ENCODE assay signal across 1 cellular context in genomic region chr12:93315907-93316622, GRCh38.
A peak's percentile ranks its signal among the peaks of the same experiment; 100 is the strongest.
TF ChIP-seq lines count a peak whose summit lies in the region.

No MANE protein-coding gene starts in this region.

TF ChIP-seq in K562, 482 proteins besides CTCF, POLR2A, EP300 and RAD21 (continued from another document and continues in another):
- TF ChIP-seq, protein P1, sequence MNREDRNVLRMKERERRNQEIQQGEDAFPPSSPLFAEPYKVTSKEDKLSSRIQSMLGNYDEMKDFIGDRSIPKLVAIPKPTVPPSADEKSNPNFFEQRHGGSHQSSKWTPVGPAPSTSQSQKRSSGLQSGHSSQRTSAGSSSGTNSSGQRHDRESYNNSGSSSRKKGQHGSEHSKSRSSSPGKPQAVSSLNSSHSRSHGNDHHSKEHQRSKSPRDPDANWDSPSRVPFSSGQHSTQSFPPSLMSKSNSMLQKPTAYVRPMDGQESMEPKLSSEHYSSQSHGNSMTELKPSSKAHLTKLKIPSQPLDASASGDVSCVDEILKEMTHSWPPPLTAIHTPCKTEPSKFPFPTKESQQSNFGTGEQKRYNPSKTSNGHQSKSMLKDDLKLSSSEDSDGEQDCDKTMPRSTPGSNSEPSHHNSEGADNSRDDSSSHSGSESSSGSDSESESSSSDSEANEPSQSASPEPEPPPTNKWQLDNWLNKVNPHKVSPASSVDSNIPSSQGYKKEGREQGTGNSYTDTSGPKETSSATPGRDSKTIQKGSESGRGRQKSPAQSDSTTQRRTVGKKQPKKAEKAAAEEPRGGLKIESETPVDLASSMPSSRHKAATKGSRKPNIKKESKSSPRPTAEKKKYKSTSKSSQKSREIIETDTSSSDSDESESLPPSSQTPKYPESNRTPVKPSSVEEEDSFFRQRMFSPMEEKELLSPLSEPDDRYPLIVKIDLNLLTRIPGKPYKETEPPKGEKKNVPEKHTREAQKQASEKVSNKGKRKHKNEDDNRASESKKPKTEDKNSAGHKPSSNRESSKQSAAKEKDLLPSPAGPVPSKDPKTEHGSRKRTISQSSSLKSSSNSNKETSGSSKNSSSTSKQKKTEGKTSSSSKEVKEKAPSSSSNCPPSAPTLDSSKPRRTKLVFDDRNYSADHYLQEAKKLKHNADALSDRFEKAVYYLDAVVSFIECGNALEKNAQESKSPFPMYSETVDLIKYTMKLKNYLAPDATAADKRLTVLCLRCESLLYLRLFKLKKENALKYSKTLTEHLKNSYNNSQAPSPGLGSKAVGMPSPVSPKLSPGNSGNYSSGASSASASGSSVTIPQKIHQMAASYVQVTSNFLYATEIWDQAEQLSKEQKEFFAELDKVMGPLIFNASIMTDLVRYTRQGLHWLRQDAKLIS (CRISPR knock-in tag; IDR thresholded peaks at IDR 0.05): no peak
- no peak for TF ChIP-seq HNRNPL (IDR thresholded peaks at IDR 0.05; ENCODE audit: low read depth, low read length)
- TF ChIP-seq KDM1A (IDR thresholded peaks at IDR 0.05): peak; percentile 87 to 91; a peak in 3 of 4 replicates
- TF ChIP-seq TEAD4 (IDR thresholded peaks at IDR 0.05; ENCODE audit: low read length): peak; percentile 97
- TF ChIP-seq TEAD4 (CRISPR knock-in tag; IDR thresholded peaks at IDR 0.05; ENCODE audit: borderline replicate concordance): no peak
- TF ChIP-seq, protein P2, sequence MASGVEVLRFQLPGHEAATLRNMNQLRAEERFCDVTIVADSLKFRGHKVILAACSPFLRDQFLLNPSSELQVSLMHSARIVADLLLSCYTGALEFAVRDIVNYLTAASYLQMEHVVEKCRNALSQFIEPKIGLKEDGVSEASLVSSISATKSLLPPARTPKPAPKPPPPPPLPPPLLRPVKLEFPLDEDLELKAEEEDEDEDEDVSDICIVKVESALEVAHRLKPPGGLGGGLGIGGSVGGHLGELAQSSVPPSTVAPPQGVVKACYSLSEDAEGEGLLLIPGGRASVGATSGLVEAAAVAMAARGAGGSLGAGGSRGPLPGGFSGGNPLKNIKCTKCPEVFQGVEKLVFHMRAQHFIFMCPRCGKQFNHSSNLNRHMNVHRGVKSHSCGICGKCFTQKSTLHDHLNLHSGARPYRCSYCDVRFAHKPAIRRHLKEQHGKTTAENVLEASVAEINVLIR (CRISPR knock-in tag; IDR thresholded peaks at IDR 0.05): no peak
- peak; percentile 51; the same call in 1 of the 2 replicates for TF ChIP-seq JUND (IDR thresholded peaks at IDR 0.05; ENCODE audit: borderline replicate concordance, low read depth, low read length)
- peak; percentile 81; the same call in 2 of the 3 replicates for TF ChIP-seq JUND (tag; IDR thresholded peaks at IDR 0.05; ENCODE audit: borderline replicate concordance, low read depth, low read length)
- no peak for TF ChIP-seq FOXO4 (CRISPR knock-in tag; IDR thresholded peaks at IDR 0.05)
- peak; percentile 71 for TF ChIP-seq GATAD2A (IDR thresholded peaks at IDR 0.05)
- peak; percentile 77; the same call in 1 of the 2 replicates for TF ChIP-seq TCF7 (IDR thresholded peaks at IDR 0.05; ENCODE audit: borderline replicate concordance)
- TF ChIP-seq ZNF175 (CRISPR knock-in tag; IDR thresholded peaks at IDR 0.05; ENCODE audit: low read depth): peak; percentile 61
- no peak for TF ChIP-seq TAF7 (tag; IDR thresholded peaks at IDR 0.05)
- TF ChIP-seq NFIC (IDR thresholded peaks at IDR 0.05): peak; percentile 89
- TF ChIP-seq, protein P3, sequence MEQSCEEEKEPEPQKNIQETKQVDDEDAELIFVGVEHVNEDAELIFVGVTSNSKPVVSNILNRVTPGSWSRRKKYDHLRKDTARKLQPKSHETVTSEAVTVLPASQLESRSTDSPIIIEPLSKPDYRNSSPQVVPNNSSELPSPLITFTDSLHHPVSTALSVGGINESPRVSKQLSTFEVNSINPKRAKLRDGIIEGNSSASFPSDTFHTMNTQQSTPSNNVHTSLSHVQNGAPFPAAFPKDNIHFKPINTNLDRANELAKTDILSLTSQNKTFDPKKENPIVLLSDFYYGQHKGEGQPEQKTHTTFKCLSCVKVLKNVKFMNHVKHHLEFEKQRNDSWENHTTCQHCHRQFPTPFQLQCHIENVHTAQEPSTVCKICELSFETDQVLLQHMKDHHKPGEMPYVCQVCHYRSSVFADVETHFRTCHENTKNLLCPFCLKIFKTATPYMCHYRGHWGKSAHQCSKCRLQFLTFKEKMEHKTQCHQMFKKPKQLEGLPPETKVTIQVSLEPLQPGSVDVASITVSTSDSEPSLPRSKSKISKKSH (CRISPR knock-in tag; IDR thresholded peaks at IDR 0.05): no peak
- TF ChIP-seq ZFP30 (CRISPR knock-in tag; IDR thresholded peaks at IDR 0.05; ENCODE audit: borderline replicate concordance): no peak
- TF ChIP-seq RNF2 (IDR thresholded peaks at IDR 0.05): peak; percentile 90
- peak; percentile 93 for TF ChIP-seq POLR2AphosphoS5 (IDR thresholded peaks at IDR 0.05; ENCODE audit: control insufficient read depth, insufficient read depth, low read depth, low read length)
- no peak for TF ChIP-seq PRMT5 (CRISPR knock-in tag; IDR thresholded peaks at IDR 0.05)
- no peak for TF ChIP-seq RBM15 (IDR thresholded peaks at IDR 0.05; ENCODE audit: insufficient read depth, low read length)
- no peak for TF ChIP-seq ZBTB8A (IDR thresholded peaks at IDR 0.05; ENCODE audit: partially characterized antibody)
- TF ChIP-seq, protein P4, sequence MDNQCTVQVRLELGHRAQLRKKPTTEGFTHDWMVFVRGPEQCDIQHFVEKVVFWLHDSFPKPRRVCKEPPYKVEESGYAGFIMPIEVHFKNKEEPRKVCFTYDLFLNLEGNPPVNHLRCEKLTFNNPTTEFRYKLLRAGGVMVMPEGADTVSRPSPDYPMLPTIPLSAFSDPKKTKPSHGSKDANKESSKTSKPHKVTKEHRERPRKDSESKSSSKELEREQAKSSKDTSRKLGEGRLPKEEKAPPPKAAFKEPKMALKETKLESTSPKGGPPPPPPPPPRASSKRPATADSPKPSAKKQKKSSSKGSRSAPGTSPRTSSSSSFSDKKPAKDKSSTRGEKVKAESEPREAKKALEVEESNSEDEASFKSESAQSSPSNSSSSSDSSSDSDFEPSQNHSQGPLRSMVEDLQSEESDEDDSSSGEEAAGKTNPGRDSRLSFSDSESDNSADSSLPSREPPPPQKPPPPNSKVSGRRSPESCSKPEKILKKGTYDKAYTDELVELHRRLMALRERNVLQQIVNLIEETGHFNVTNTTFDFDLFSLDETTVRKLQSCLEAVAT (IDR thresholded peaks at IDR 0.05): peak in 1 of 2 experiments; percentile 22; a peak in 2 of 4 replicates
- TF ChIP-seq SMARCA4 (IDR thresholded peaks at IDR 0.05): peak; percentile 96
- TF ChIP-seq ZNF586 (CRISPR knock-in tag; conservative IDR thresholded peaks at IDR 0.05): no peak
- TF ChIP-seq, protein P5, sequence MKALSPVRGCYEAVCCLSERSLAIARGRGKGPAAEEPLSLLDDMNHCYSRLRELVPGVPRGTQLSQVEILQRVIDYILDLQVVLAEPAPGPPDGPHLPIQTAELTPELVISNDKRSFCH (CRISPR knock-in tag; IDR thresholded peaks at IDR 0.05): no peak
- TF ChIP-seq, protein P5 (tag; IDR thresholded peaks at IDR 0.05): peak; percentile 81
- TF ChIP-seq MYBL2 (IDR thresholded peaks at IDR 0.05; ENCODE audit: low read depth): no peak
- TF ChIP-seq MYBL2 (CRISPR knock-in tag; IDR thresholded peaks at IDR 0.05; ENCODE audit: borderline replicate concordance): no peak
- peak; percentile 44 for TF ChIP-seq MAFF (IDR thresholded peaks at IDR 0.05; ENCODE audit: low read length)
- TF ChIP-seq DEAF1 (CRISPR knock-in tag; IDR thresholded peaks at IDR 0.05): no peak
- no peak for TF ChIP-seq MCM3 (IDR thresholded peaks at IDR 0.05)
- TF ChIP-seq ZFX (CRISPR knock-in tag; IDR thresholded peaks at IDR 0.05): peak; percentile 29; the same call in 1 of the 2 replicates
- peak; percentile 16; the same call in 1 of the 2 replicates for TF ChIP-seq MAFK (IDR thresholded peaks at IDR 0.05; ENCODE audit: low read length)
- TF ChIP-seq CXXC5 (CRISPR knock-in tag; IDR thresholded peaks at IDR 0.05): peak; percentile 41; the same call in 1 of the 2 replicates
- TF ChIP-seq ZFPM2 (CRISPR knock-in tag; IDR thresholded peaks at IDR 0.05): no peak
- 0 out of 2 replicates have a peak, but pooled peaks have one; percentile 3 for TF ChIP-seq ZNF449 (CRISPR knock-in tag; IDR thresholded peaks at IDR 0.05)
- no peak for TF ChIP-seq POLR3G (IDR thresholded peaks at IDR 0.05; ENCODE audit: extremely low read depth, insufficient read length, insufficient replicate concordance)
- TF ChIP-seq CBX2 (IDR thresholded peaks at IDR 0.05; ENCODE audit: insufficient read depth, low read length, poor library complexity, severe bottlenecking): no peak
- TF ChIP-seq KDM2B (CRISPR knock-in tag; IDR thresholded peaks at IDR 0.05): no peak
- no peak for TF ChIP-seq HNRNPLL (IDR thresholded peaks at IDR 0.05; ENCODE audit: low read depth, low read length, poor library complexity, severe bottlenecking)
- no peak for TF ChIP-seq ZNF778 (CRISPR knock-in tag; IDR thresholded peaks at IDR 0.05)
- TF ChIP-seq, protein P6, sequence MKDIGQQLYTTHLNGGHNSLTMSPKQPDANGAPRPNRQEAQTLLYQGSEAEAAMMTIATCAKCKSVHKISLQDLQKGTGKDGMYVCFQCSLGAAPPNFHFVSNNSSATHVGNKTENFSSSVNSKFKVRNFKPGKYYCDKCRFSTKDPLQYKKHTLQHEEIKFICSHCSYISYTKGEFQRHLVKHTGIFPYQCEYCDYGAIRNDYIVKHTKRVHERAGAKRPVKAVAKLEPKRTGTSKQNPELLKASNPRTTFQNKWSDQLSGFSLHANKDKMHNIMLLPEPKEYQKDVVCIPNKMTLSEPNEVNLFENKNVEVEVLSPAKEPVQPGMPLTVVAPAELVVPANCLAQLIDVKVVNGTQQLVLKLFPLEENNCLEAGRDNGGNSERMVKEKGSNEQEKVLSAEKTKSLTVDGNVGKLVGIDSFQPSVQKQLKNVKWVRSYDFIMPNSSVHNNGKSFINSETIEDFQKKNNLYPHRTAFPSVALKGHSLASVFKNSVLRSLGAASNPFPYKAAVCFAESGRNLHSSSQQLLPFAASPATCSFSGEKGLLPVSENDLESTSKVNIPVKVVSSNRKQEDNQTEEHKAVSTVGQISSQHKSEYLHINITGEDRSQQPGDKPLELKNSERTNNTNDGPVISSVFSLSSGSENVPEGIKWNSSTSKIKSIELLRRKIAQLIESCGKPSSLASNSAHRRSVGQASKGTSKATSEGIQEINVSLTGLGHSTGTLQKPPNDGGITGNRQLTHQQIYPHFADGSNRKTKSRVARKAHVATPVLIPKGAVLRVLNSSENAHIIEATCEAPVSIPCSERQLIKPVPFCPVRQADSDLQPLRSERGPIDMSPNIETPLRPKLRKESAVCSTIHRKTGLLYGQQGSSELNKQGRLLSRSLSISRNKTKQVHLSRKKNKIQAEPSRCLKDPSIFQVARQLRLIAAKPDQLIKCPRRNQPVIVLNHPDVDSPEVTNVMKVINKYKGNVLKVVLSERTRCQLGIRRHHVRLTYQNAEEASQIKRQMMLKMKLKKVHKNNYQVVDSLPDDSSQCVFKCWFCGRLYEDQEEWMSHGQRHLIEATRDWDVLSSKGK (CRISPR knock-in tag; IDR thresholded peaks at IDR 0.05): no peak
- no peak for TF ChIP-seq ZNF780A (CRISPR knock-in tag; IDR thresholded peaks at IDR 0.05)
- TF ChIP-seq, protein P7, sequence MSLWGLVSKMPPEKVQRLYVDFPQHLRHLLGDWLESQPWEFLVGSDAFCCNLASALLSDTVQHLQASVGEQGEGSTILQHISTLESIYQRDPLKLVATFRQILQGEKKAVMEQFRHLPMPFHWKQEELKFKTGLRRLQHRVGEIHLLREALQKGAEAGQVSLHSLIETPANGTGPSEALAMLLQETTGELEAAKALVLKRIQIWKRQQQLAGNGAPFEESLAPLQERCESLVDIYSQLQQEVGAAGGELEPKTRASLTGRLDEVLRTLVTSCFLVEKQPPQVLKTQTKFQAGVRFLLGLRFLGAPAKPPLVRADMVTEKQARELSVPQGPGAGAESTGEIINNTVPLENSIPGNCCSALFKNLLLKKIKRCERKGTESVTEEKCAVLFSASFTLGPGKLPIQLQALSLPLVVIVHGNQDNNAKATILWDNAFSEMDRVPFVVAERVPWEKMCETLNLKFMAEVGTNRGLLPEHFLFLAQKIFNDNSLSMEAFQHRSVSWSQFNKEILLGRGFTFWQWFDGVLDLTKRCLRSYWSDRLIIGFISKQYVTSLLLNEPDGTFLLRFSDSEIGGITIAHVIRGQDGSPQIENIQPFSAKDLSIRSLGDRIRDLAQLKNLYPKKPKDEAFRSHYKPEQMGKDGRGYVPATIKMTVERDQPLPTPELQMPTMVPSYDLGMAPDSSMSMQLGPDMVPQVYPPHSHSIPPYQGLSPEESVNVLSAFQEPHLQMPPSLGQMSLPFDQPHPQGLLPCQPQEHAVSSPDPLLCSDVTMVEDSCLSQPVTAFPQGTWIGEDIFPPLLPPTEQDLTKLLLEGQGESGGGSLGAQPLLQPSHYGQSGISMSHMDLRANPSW (CRISPR knock-in tag; IDR thresholded peaks at IDR 0.05): no peak
- peak; percentile 87 for TF ChIP-seq NFE2 (IDR thresholded peaks at IDR 0.05; ENCODE audit: low read depth)
